15 cellular contexts compared by ENCODE assay signal in genomic region chr1:226466301-226466700, GRCh38. TPM values are rescaled to one million over a fixed set of nuclear protein-coding genes. Genes with fewer than 3 reads are reported as not detected.
DNase-seq lines count a peak whose midpoint lies in the region; ATAC-seq and TF ChIP-seq lines count a peak whose summit lies in the region.
"Had no signal": no experiment of that assay in that cellular context is flagged by ENCODE, and none has a peak within 500 bp of the region (broad histone marks: within the 10 kb centered on the region; RNA-seq: fewer than 3 reads in every experiment).

No MANE protein-coding gene starts in this region.

- no peak for TF ChIP-seq POLR2A in heart left ventricle (IDR thresholded peaks at IDR 0.05)

- no peaks in the 10 kb centered on the region for H3K36me3 ChIP-seq in neuronal stem cell (replicated peaks in 1 of 2; ENCODE audit: control insufficient read depth in 2 of 2, insufficient read depth in 2 of 2, low read length in 2 of 2)
- no peaks in the 10 kb centered on the region for H3K36me3 ChIP-seq in heart left ventricle

- intact Hi-C loops in dorsolateral prefrontal cortex (cut with DNase I) (no loop called here), heart left ventricle (cut with DNase I) (no loop called here)

- no peak overlapping the region for H3K18ac ChIP-seq in neuronal stem cell (ENCODE audit: low read length)

- DNase-seq in COR-L47 (lab: John Stamatoyannopoulos, UW) (peak; percentile 23), NCI-H2227 (lab: John Stamatoyannopoulos, UW; ENCODE audit: unreplicated experiment) (peak; percentile 82), dorsolateral prefrontal cortex (peak in 7 of 10 donors; percentile 37 to 76 (median 68)), neuronal stem cell (ENCODE audit: low spot score) (no peak), heart left ventricle (no peak)
- no peak for DNase-seq in stimulated activated CD4-positive, alpha-beta T cell treated with anti-CD3 and anti-CD28 coated beads, Interleukin-2, amount 100 ng/mL, for 24 hours
- DNase-seq: CD8-positive, alpha-beta T cell; NCI-H146; NCI-H510A treated with DMSO at 0.1 percent for 48 hours; OCI-M1; RPMI8226; SW 1271 had no signal

- H3K9ac ChIP-seq in neuronal stem cell (ENCODE audit: low read depth, low read length, poor library complexity) = no peak overlapping the region

- no peak for ATAC-seq in heart left ventricle
- no peak for ATAC-seq in GM19467 (IDR thresholded peaks at IDR 0.05; ENCODE audit: unreplicated experiment)
- ATAC-seq in GM18520 (IDR thresholded peaks at IDR 0.05; ENCODE audit: unreplicated experiment) = no peak
- ATAC-seq: CD8-positive, alpha-beta T cell; HCT116 had no signal

- no peak overlapping the region for H2BK5ac ChIP-seq in neuronal stem cell (ENCODE audit: low read length)

- no peak overlapping the region for H2AK5ac ChIP-seq in neuronal stem cell (ENCODE audit: low read depth, low read length)

- no peak overlapping the region for H3K4me3 ChIP-seq in dorsolateral prefrontal cortex
- no peak overlapping the region for H3K4me3 ChIP-seq in neuronal stem cell (ENCODE audit: low read length in 2 of 2)
- H3K4me3 ChIP-seq in heart left ventricle = no peak overlapping the region

- H3K27me3 ChIP-seq in dorsolateral prefrontal cortex (no peaks in the 10 kb centered on the region), neuronal stem cell (ENCODE audit: control insufficient read depth in 3 of 3, insufficient read depth in 3 of 3, low read depth in 1 of 3, low read length in 3 of 3) (no peaks in the 10 kb centered on the region), heart left ventricle (no peaks in the 10 kb centered on the region)

- H3K4me2 ChIP-seq in neuronal stem cell (ENCODE audit: insufficient read depth, low read length, poor library complexity, severe bottlenecking) = no peak overlapping the region

- no peak for TF ChIP-seq CTCF in dorsolateral prefrontal cortex (IDR thresholded peaks at IDR 0.05 in 54 of 56, conservative IDR thresholded peaks at IDR 0.05 in 2 of 56; ENCODE audit: low read depth in 1 of 56, partially characterized antibody in 56 of 56)
- no peak for TF ChIP-seq CTCF in heart left ventricle (IDR thresholded peaks at IDR 0.05)

- no peak overlapping the region for H4K91ac ChIP-seq in neuronal stem cell (ENCODE audit: low read depth, low read length, poor library complexity)

- no peaks in the 10 kb centered on the region for H3K79me1 ChIP-seq in neuronal stem cell (ENCODE audit: low read depth, low read length)

- no CpG with 5 or more reads among the region's 5 CpGs for WGBS in neuronal stem cell (ENCODE audit: extremely low coverage in 2 of 2, insufficient read length in 2 of 2, insufficient replicate concordance in 1 of 2), 2 donors
- 52 to 69% (median 64%) methylated on average over 5 of the region's 5 CpGs for WGBS in heart left ventricle, 4 donors

- H2AFZ ChIP-seq in neuronal stem cell (ENCODE audit: low read length) = peak overlapping the region; percentile 63

- no peak overlapping the region for H3K4ac ChIP-seq in neuronal stem cell (ENCODE audit: low read length)

- no peaks in the 10 kb centered on the region for H3K4me1 ChIP-seq in neuronal stem cell (ENCODE audit: control insufficient read depth in 2 of 2, insufficient read depth in 1 of 2, low read depth in 1 of 2, low read length in 2 of 2)
- H3K4me1 ChIP-seq in heart left ventricle = no peaks in the 10 kb centered on the region

- no peak overlapping the region for H2BK12ac ChIP-seq in neuronal stem cell (ENCODE audit: low read length)

- H3K9me3 ChIP-seq in neuronal stem cell (replicated peaks in 1 of 2; ENCODE audit: control insufficient read depth in 2 of 2, insufficient read depth in 1 of 2, low read depth in 1 of 2, low read length in 2 of 2) (peaks cover 6 to 7% of the 10 kb centered on the region in 2 donors), heart left ventricle (peaks cover 0 to 23% (median 3%) of the 10 kb centered on the region in 12 donors)

- no peak overlapping the region for H3K14ac ChIP-seq in neuronal stem cell (ENCODE audit: low read length)

- H2BK120ac ChIP-seq in neuronal stem cell (ENCODE audit: low read depth, low read length) = no peak overlapping the region

- H3K27ac ChIP-seq in dorsolateral prefrontal cortex (peak overlapping the region in 26 of 59 donors; percentile 4 to 80 (median 34)), neuronal stem cell (replicated peaks; ENCODE audit: low read length) (no peak overlapping the region), heart left ventricle (no peak overlapping the region)

- no peak overlapping the region for H4K8ac ChIP-seq in neuronal stem cell (ENCODE audit: low read depth, low read length)

- H3K23ac ChIP-seq in neuronal stem cell (ENCODE audit: low read depth, low read length, poor library complexity) = no peak overlapping the region

- H2BK15ac ChIP-seq in neuronal stem cell (ENCODE audit: low read length) = no peak overlapping the region

RNA-seq across cellular contexts. Expression of gene PARP1, which starts 58.4 kb away (rescaled TPM):
- total RNA-seq in dorsolateral prefrontal cortex = 100 to 1,000 TPM in 78 of 120 experiments, 10 to 100 TPM in 42; 74.8 to 140 (median 105) TPM
- 231 TPM for polyA plus RNA-seq in neuronal stem cell (2013, experiment 1 of 2)
- polyA plus RNA-seq in neuronal stem cell (2013, experiment 2 of 2) = 243 TPM
- 100 to 1,000 TPM in 8 of 9 donors, 10 to 100 TPM in 1; 98.8 to 168 (median 111) TPM for total RNA-seq in heart left ventricle
- polyA plus RNA-seq in heart left ventricle = 100 to 1,000 TPM in 1 of 2 donors, 10 to 100 TPM in 1; 50.4 to 140 TPM

Comparison
In these comparisons a context has a peak if more than half of its experiments do, and no peak if none do; other contexts are left out.
1. DNase-seq: peak in COR-L47 (single experiment), NCI-H2227 (single experiment) and dorsolateral prefrontal cortex (7 of 10); none in neuronal stem cell (single experiment), heart left ventricle (0 of 5) and stimulated activated CD4-positive, alpha-beta T cell treated with anti-CD3 and anti-CD28 coated beads, Interleukin-2, amount 100 ng/mL, for 24 hours (0 of 2).